Comparison of ENCODE assay signal across 1 cellular context in the genomic region with DNA sequence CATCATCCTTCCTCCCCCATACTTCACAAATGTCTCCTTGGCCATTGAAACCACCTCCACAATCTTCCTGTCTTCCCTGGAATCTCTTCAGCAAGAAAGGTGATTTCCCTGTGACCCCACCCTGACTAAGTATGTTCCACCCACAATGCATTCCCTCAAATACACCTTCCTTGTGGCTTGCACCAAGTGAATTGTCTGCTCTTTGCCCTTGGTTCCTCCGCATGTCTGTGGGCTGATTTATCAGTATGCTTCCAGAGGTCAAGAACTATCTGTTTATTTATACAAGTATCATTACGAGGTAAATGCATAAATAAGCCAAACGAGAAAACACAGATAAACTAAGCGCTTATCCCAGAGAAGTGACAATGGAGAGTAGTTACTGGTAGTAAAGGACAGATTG.
TF ChIP-seq lines count a peak whose summit lies in the region.

No MANE protein-coding gene starts in this region.

TF ChIP-seq in K562, 482 proteins besides CTCF, POLR2A, EP300 and RAD21 (continued from another document):
- no peak for TF ChIP-seq RERE (CRISPR knock-in tag; IDR thresholded peaks at IDR 0.05; ENCODE audit: borderline replicate concordance)
- no peak for TF ChIP-seq POLR2AphosphoS5 (IDR thresholded peaks at IDR 0.05; ENCODE audit: control insufficient read depth, insufficient read depth, low read depth, low read length)
